13 cellular contexts compared by ENCODE assay signal in genomic region chrX:74449937-74450330, GRCh38. TPM values are rescaled to one million over a fixed set of nuclear protein-coding genes. Genes with fewer than 3 reads are reported as not detected.
A peak's percentile ranks its signal among the peaks of the same experiment; 100 is the strongest.
DNase-seq lines count a peak whose midpoint lies in the region; ATAC-seq and TF ChIP-seq lines count a peak whose summit lies in the region.
"Had no signal": no experiment of that assay in that cellular context is flagged by ENCODE, and none has a peak within 500 bp of the region (broad histone marks: within the 10 kb centered on the region; RNA-seq: fewer than 3 reads in every experiment).

No MANE protein-coding gene starts in this region.

- no peaks in the 10 kb centered on the region for H3K9me3 Mint-ChIP-seq in Caco-2 (ENCODE audit: unreplicated experiment)
- H3K9me3 Mint-ChIP-seq in glutamatergic neuron (ENCODE audit: unreplicated experiment): no peaks in the 10 kb centered on the region

- dilution Hi-C loops in mammary epithelial cell (cut with HindIII; ENCODE audit: low sequenced_read_pairs): no loop called here

- H3K9me2 ChIP-seq in neural cell (ENCODE audit: insufficient read depth, low read length): no peaks in the 10 kb centered on the region

- no peak for TF ChIP-seq EP300 in neural cell (conservative IDR thresholded peaks at IDR 0.05; ENCODE audit: poor library complexity, severe bottlenecking)

- no peak overlapping the region for H3K27ac Mint-ChIP-seq in Caco-2 (ENCODE audit: unreplicated experiment)
- H3K27ac Mint-ChIP-seq in glutamatergic neuron (ENCODE audit: unreplicated experiment): no peak overlapping the region
- H3K27ac Mint-ChIP-seq: endodermal cell, IgD-negative memory B cell had no signal

- in situ Hi-C loops in mammary epithelial cell (cut with MboI; ENCODE audit: low sequenced_read_pairs in 2 of 2): loop anchor here in 1 of 2 donors (10.0 kb wide), 1 partner anchor 65 kb away; no protein-coding TSS in a partner anchor

- peak overlapping the region; percentile 84 for H3K27ac ChIP-seq in mammary epithelial cell (ENCODE audit: insufficient read depth, low read depth, low read length)
- peak overlapping the region; percentile 69 for H3K27ac ChIP-seq in neural cell (ENCODE audit: low read length)

- H3K79me2 ChIP-seq in mammary epithelial cell (ENCODE audit: insufficient read depth, low read length): no peaks in the 10 kb centered on the region
- H3K79me2 ChIP-seq in neural cell (replicated peaks; ENCODE audit: insufficient read depth, low read length): no peaks in the 10 kb centered on the region

- H3K27me3 ChIP-seq in mammary epithelial cell (ENCODE audit: insufficient read depth, low read length) (no peaks in the 10 kb centered on the region), neural cell (ENCODE audit: insufficient read depth, low read depth, low read length) (no peaks in the 10 kb centered on the region), Caco-2 (replicated peaks; ENCODE audit: control insufficient read depth, insufficient read depth, low read length) (no peaks in the 10 kb centered on the region)

- H3K36me3 ChIP-seq in mammary epithelial cell (ENCODE audit: insufficient read depth, low read length): no peaks in the 10 kb centered on the region
- H3K36me3 ChIP-seq in neural cell (ENCODE audit: insufficient read depth, low read length): no peaks in the 10 kb centered on the region
- no peaks in the 10 kb centered on the region for H3K36me3 ChIP-seq in Caco-2 (ENCODE audit: control insufficient read depth, insufficient read depth, low read length)

- no TSS peak for BruUV-seq in mammary epithelial cell (replicated peaks; lab: Mats Ljungman, UMichigan)
- BruUV-seq in Caco-2 (replicated peaks; lab: Mats Ljungman, UMichigan): no TSS peak

- H3K27me3 Mint-ChIP-seq in Caco-2 (ENCODE audit: insufficient read depth, unreplicated experiment): no peaks in the 10 kb centered on the region
- no peaks in the 10 kb centered on the region for H3K27me3 Mint-ChIP-seq in glutamatergic neuron (ENCODE audit: unreplicated experiment)

- no peaks in the 10 kb centered on the region for H3K9me3 ChIP-seq in mammary epithelial cell (replicated peaks; ENCODE audit: insufficient read depth, low read length)
- no peaks in the 10 kb centered on the region for H3K9me3 ChIP-seq in neural cell (ENCODE audit: low read length)
- H3K9me3 ChIP-seq in Caco-2: no peaks in the 10 kb centered on the region

- CTCF ChIA-PET in mammary epithelial cell (lab: Charles Lee; ENCODE audit: low non-redundant PET): no interaction called here
- CTCF ChIA-PET in Caco-2 (lab: Charles Lee): no interaction called here

- H4K20me1 ChIP-seq in mammary epithelial cell (ENCODE audit: insufficient read depth, low read length) (no peaks in the 10 kb centered on the region), neural cell (ENCODE audit: insufficient read depth) (no peaks in the 10 kb centered on the region)

- H3F3A ChIP-seq in neural cell (ENCODE audit: insufficient read depth, low read length, poor library complexity, severe bottlenecking): no peaks in the 10 kb centered on the region

- no peak overlapping the region for H3K4me3 Mint-ChIP-seq in Caco-2 (ENCODE audit: unreplicated experiment)
- no peak overlapping the region for H3K4me3 Mint-ChIP-seq in glutamatergic neuron (ENCODE audit: unreplicated experiment)
- H3K4me3 Mint-ChIP-seq: endodermal cell, IgD-negative memory B cell had no signal

- H3K4me3 ChIP-seq in mammary epithelial cell (replicated peaks in 1 of 3; ENCODE audit: insufficient read depth in 1 of 3, low read depth in 2 of 3, low read length in 3 of 3) (no peak overlapping the region), neural cell (ENCODE audit: low read length) (no peak overlapping the region), Caco-2 (ENCODE audit: low read depth, low read length) (no peak overlapping the region)
- H3K4me3 ChIP-seq: lung, skin epidermis had no signal

- intact Hi-C loops in mammary epithelial cell (cut with micrococcal nuclease) (loop anchor here (1.0 to 5.0 kb wide), 4 partner anchors 29 to 158 kb away; partner anchors contain the start of gene SLC16A2), Caco-2 (cut with micrococcal nuclease; ENCODE audit: unreplicated experiment) (no loop called here)

- no peak for TF ChIP-seq CTCF in mammary epithelial cell (conservative IDR thresholded peaks at IDR 0.05 in 1 of 2, IDR thresholded peaks at IDR 0.05 in 1 of 2; ENCODE audit: extremely low read depth in 1 of 2, insufficient read depth in 1 of 2, low read depth in 1 of 2, low read length in 2 of 2)
- TF ChIP-seq CTCF in neural cell (IDR thresholded peaks at IDR 0.05; ENCODE audit: poor library complexity, severe bottlenecking): no peak
- no peak for TF ChIP-seq CTCF in Caco-2 (IDR thresholded peaks at IDR 0.05; ENCODE audit: insufficient read depth in 1 of 2, low read depth in 1 of 2, low read length in 1 of 2, severe bottlenecking in 1 of 2, unreplicated experiment in 1 of 2)
- no peak for TF ChIP-seq CTCF in glutamatergic neuron (IDR thresholded peaks at IDR 0.05; ENCODE audit: partially characterized antibody, unreplicated experiment)

- peak; percentile 80 for DNase-seq in EH (ENCODE audit: low read depth)
- DNase-seq in NCI-H226: peak; percentile 69
- peak; percentile 83 for DNase-seq in mammary epithelial cell
- DNase-seq in Caco-2: no peak
- no peak for DNase-seq in glutamatergic neuron
- DNase-seq: endodermal cell, NCI-H1417 treated with DMSO at 0.1 percent for 48 hours had no signal

- POLR2A ChIA-PET in Caco-2 (lab: Charles Lee): no interaction called here

- no peak overlapping the region for H2AFZ ChIP-seq in mammary epithelial cell (ENCODE audit: low read depth, low read length)
- H2AFZ ChIP-seq in neural cell (ENCODE audit: low read depth, low read length): no peak overlapping the region

- TF ChIP-seq RAD21 in neural cell (conservative IDR thresholded peaks at IDR 0.05): no peak

- H3K4me1 Mint-ChIP-seq in Caco-2 (ENCODE audit: low read depth, unreplicated experiment) (no peaks in the 10 kb centered on the region), glutamatergic neuron (ENCODE audit: low read depth, unreplicated experiment) (no peaks in the 10 kb centered on the region)
- H3K4me1 Mint-ChIP-seq: endodermal cell had no signal

- H3K36me3 Mint-ChIP-seq in Caco-2 (ENCODE audit: insufficient read depth, unreplicated experiment): no peaks in the 10 kb centered on the region
- H3K36me3 Mint-ChIP-seq in glutamatergic neuron (ENCODE audit: unreplicated experiment): no peaks in the 10 kb centered on the region
- H3K36me3 Mint-ChIP-seq: IgD-negative memory B cell had no signal

- no peak overlapping the region for H3K9ac ChIP-seq in mammary epithelial cell (ENCODE audit: insufficient read depth, low read length)
- H3K9ac ChIP-seq in neural cell (ENCODE audit: low read length): no peak overlapping the region

- ATAC-seq in HG03135 (IDR thresholded peaks at IDR 0.05; ENCODE audit: unreplicated experiment): no peak
- no peak for ATAC-seq in GM18502 (IDR thresholded peaks at IDR 0.05; ENCODE audit: poor library complexity, unreplicated experiment)

- 5% methylated on average over 3 of the region's 3 CpGs for WGBS in mammary epithelial cell (ENCODE audit: low coverage, missing lambda C conversion rate)

- H3K4me1 ChIP-seq in mammary epithelial cell (ENCODE audit: insufficient read depth, low read length) (peaks cover 52% of the 10 kb centered on the region), Caco-2 (no peaks in the 10 kb centered on the region)

- H3K4me2 ChIP-seq in mammary epithelial cell (ENCODE audit: insufficient read depth, low read depth, low read length) (peak overlapping the region; percentile 28), neural cell (ENCODE audit: low read length) (no peak overlapping the region)

TF ChIP-seq in neural cell, 6 proteins besides CTCF, POLR2A, EP300 and RAD21:
- TF ChIP-seq MXI1 (conservative IDR thresholded peaks at IDR 0.05; ENCODE audit: poor library complexity, severe bottlenecking) (no peak), EZH2 (IDR thresholded peaks at IDR 0.05; ENCODE audit: borderline replicate concordance, insufficient read depth, low read length, poor library complexity, severe bottlenecking) (no peak), SMC3 (conservative IDR thresholded peaks at IDR 0.05; ENCODE audit: poor library complexity) (no peak), REST (IDR thresholded peaks at IDR 0.05; ENCODE audit: borderline replicate concordance) (no peak), TAF1 (IDR thresholded peaks at IDR 0.05; ENCODE audit: low read depth) (no peak), POLR2AphosphoS5 (IDR thresholded peaks at IDR 0.05) (no peak)

RNA-seq across cellular contexts. Expression of gene SLC16A2, which starts 28.6 kb away (rescaled TPM):
- 10 to 100 TPM; 16.2 to 45.4 TPM for total RNA-seq in mammary epithelial cell
- polyA plus RNA-seq in mammary epithelial cell: 39.1 TPM
- 74.5 TPM for polyA minus RNA-seq in mammary epithelial cell
- polyA plus RNA-seq in neural cell: 14.5 and 17.4 TPM in 2 replicates
- polyA minus RNA-seq in neural cell: 31.3 and 32.6 TPM in 2 replicates
- total RNA-seq in Caco-2 (2022): 0.34 and 0.58 TPM in 2 replicates
- total RNA-seq in glutamatergic neuron (ENCODE audit: unreplicated experiment): 28.7 TPM
- polyA plus RNA-seq: IgD-negative memory B cell had no signal

Comparison
In these comparisons a context has a peak if more than half of its experiments do, and no peak if none do; other contexts are left out.
1. DNase-seq: peak in EH (single experiment), NCI-H226 (single experiment) and mammary epithelial cell (single experiment); none in Caco-2 (0 of 2) and glutamatergic neuron (single experiment).
2. RNA of gene SLC16A2, which starts 28.6 kb away (total RNA-seq): 16.2 to 45.4 TPM in mammary epithelial cell and 28.7 TPM in glutamatergic neuron (single experiment); 0.34 to 0.58 TPM in Caco-2; every median in the first group is over 10 times any median in the second.